16 cellular contexts compared by ENCODE assay signal in genomic region chr2:58620896-58621295, GRCh38.
"Had no signal": no experiment of that assay in that cellular context is flagged by ENCODE, and none has a peak within 500 bp of the region (broad histone marks: within the 10 kb centered on the region; RNA-seq: fewer than 3 reads in every experiment).

No MANE protein-coding gene starts in this region.

- H3K27ac ChIP-seq: body of pancreas, lower lobe of right lung, parathyroid adenoma had no signal

- H3K4me1 ChIP-seq: lower lobe of right lung, parathyroid adenoma had no signal

- H3K9me3 ChIP-seq: body of pancreas, lower lobe of right lung had no signal

- DNase-seq: activated CD4-positive, alpha-beta T cell treated with anti-CD3 and anti-CD28 coated beads, Interleukin-2, amount 50 U/mL, for 48 hours; activated effector memory CD4-positive, alpha-beta T cell treated with Interleukin-2 at 50 U/mL for 16 hours; activated naive CD4-positive, alpha-beta T cell treated with anti-CD3 and anti-CD28 coated beads, Interleukin-2, amount 50 U/mL, for 16 hours; activated T-cell treated with anti-CD3 and anti-CD28 coated beads, Interleukin-2, amount 50 U/mL, for 4 hours; body of pancreas; effector CD8-positive, alpha-beta T cell; foreskin melanocyte; left cardiac atrium; lower lobe of right lung; midbrain; stimulated activated CD4-positive, alpha-beta T cell treated with anti-CD3 and anti-CD28 coated beads, Interleukin-2, amount 100 ng/mL, for 48 hours; T-cell; T1000 had no signal

- H3K4me3 ChIP-seq: body of pancreas, lower lobe of right lung had no signal

- ATAC-seq: activated CD4-positive, CD25-positive, alpha-beta regulatory T cell treated with anti-CD3 and anti-CD28 coated beads, Interleukin-2, amount 50 U/mL, for 24 hours; activated T-cell treated with anti-CD3 and anti-CD28 coated beads, Interleukin-2, amount 50 U/mL, for 4 hours; body of pancreas; left cardiac atrium; lower lobe of right lung; stimulated activated memory B cell treated with anti-CD40 and anti-IgM and Interleukin-4, amounts not matched to agents 10 μg/mL and 1 μg/mL and 100 μg/mL, for 72 hours; T-cell had no signal
